17 cellular contexts compared by ENCODE assay signal in the genomic region with DNA sequence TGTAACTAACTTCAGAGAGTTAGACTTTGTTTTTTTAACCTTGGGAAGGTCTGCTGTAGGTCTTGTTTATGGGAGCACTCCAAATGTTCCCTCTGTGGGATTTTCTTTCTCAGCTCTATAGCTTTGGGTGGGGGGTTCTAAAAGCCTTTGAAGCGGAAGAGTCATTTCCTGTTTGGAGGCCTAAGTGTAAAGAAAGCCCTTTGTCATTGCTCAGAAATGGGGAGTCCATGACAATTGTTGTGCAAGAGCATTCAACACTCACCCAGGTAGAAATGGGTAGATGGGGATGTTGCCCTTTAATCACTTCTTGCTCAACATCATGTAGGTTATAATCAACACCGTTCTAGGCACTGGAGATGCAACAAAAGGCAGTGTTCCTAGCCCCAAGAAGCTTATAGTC.
"Had no signal": no experiment of that assay in that cellular context is flagged by ENCODE, and none has a peak within 500 bp of the region (broad histone marks: within the 10 kb centered on the region; RNA-seq: fewer than 3 reads in every experiment).

No MANE protein-coding gene starts in this region.

- H3K9me3 ChIP-seq: body of pancreas, thyroid gland had no signal

- DNase-seq: activated CD4-positive, alpha-beta memory T cell treated with anti-CD3 and anti-CD28 coated beads for 36 hours; activated CD4-positive, alpha-beta T cell treated with anti-CD3 and anti-CD28 coated beads for 1 hour; activated gamma-delta T cell; activated naive CD8-positive, alpha-beta T cell treated with anti-CD3 and anti-CD28 coated beads for 36 hours; activated T-cell treated with anti-CD3 and anti-CD28 coated beads, Interleukin-2, amount 50 U/mL, for 72 hours; amygdala; body of pancreas; cortex of kidney; effector CD4-positive, alpha-beta T cell; foreskin fibroblast; hypothalamus; natural killer cell; retina; T-helper 9 cell; thyroid gland had no signal

- H3K4me1 ChIP-seq: body of pancreas, thyroid gland had no signal

- H3K27me3 ChIP-seq: body of pancreas, thyroid gland had no signal

- ATAC-seq: body of pancreas; left lobe of liver; natural killer cell; stimulated activated effector memory CD8-positive, alpha-beta T cell treated with anti-CD3 and anti-CD28 coated beads, Interleukin-12 subunit alpha, Interleukin-12 subunit beta, amount 100 ng/mL, for 72 hours had no signal

- H3K27ac ChIP-seq: body of pancreas, thyroid gland had no signal

- H3K36me3 ChIP-seq: thyroid gland had no signal

- H3K4me3 ChIP-seq: body of pancreas, thyroid gland had no signal
